15 cellular contexts compared by ENCODE assay signal in genomic region chr7:158284617-158285382, GRCh38.
"Had no signal": no experiment of that assay in that cellular context is flagged by ENCODE, and none has a peak within 500 bp of the region (broad histone marks: within the 10 kb centered on the region; RNA-seq: fewer than 3 reads in every experiment).

No MANE protein-coding gene starts in this region.

- H3K9me3 ChIP-seq: body of pancreas had no signal

- H3K27ac ChIP-seq: body of pancreas, foreskin keratinocyte, skin epidermis had no signal

- DNase-seq: activated CD4-positive, alpha-beta T cell treated with anti-CD3 and anti-CD28 coated beads, Interleukin-2, amount 50 U/mL, for 48 hours; activated CD4-positive, CD25-positive, alpha-beta regulatory T cell treated with anti-CD3 and anti-CD28 coated beads, Interleukin-2, amount 50 U/mL, for 72 hours; activated T-cell treated with anti-CD3 and anti-CD28 coated beads, Interleukin-2, amount 50 U/mL, for 24 hours; body of pancreas; effector memory CD4-positive, alpha-beta T cell; foreskin keratinocyte; retina; stimulated activated CD4-positive, alpha-beta T cell treated with anti-CD3 and anti-CD28 coated beads, Interleukin-15, amount 100 ng/mL, for 24 hours; stimulated activated CD4-positive, alpha-beta T cell treated with anti-CD3 and anti-CD28 coated beads, Interleukin-4, amount 100 ng/mL, for 1 hour; stimulated activated naive CD4-positive, alpha-beta T cell; trophoblast cell had no signal

- H3K4me1 ChIP-seq: body of pancreas, foreskin keratinocyte had no signal

- H3K4me3 ChIP-seq: body of pancreas, skin epidermis had no signal

- H3K27me3 ChIP-seq: body of pancreas, foreskin keratinocyte had no signal

- ATAC-seq: activated CD8-positive, alpha-beta memory T cell treated with anti-CD3 and anti-CD28 coated beads, Interleukin-2, amount 10 ng/mL, durations not matched to agents 7 days and 5 days; activated naive CD4-positive, alpha-beta T cell treated with anti-CD3 and anti-CD28 coated beads, Interleukin-2, amount 50 U/mL, for 72 hours; body of pancreas; foreskin keratinocyte; SK-N-SH treated with all-trans-retinoic acid at 6 μM for 48 hours had no signal
